18 cellular contexts compared by ENCODE assay signal in genomic region chr6:43954311-43955131, GRCh38.
A peak's percentile ranks its signal among the peaks of the same experiment; 100 is the strongest.
DNase-seq lines count a peak whose midpoint lies in the region; ATAC-seq and TF ChIP-seq lines count a peak whose summit lies in the region.
"Had no signal": no experiment of that assay in that cellular context is flagged by ENCODE, and none has a peak within 500 bp of the region (broad histone marks: within the 10 kb centered on the region; RNA-seq: fewer than 3 reads in every experiment).

No MANE protein-coding gene starts in this region.

- H3K36me3 ChIP-seq in left ventricle myocardium inferior: no peaks in the 10 kb centered on the region
- H3K36me3 ChIP-seq: BLaER1 treated with 17β-estradiol and CSF1 and Interleukin-3, amounts not matched to agents 10 nM and 100 nM; prostate gland had no signal

- H3K9me3 ChIP-seq in left ventricle myocardium inferior (replicated peaks): peaks cover 17% of the 10 kb centered on the region
- H3K9me3 ChIP-seq: prostate gland had no signal

- no peak overlapping the region for H3K4me3 ChIP-seq in left ventricle myocardium inferior
- H3K4me3 ChIP-seq: BLaER1 treated with 17β-estradiol and CSF1 and Interleukin-3, amounts not matched to agents 10 nM and 100 nM; prostate gland had no signal

- no peaks in the 10 kb centered on the region for H3K36me3 Mint-ChIP-seq in activated naive CD8-positive, alpha-beta T cell treated with anti-CD3 and anti-CD28 coated beads, Interleukin-2, amount 50 U/mL, for 24 hours (ENCODE audit: low read depth)
- no peaks in the 10 kb centered on the region for H3K36me3 Mint-ChIP-seq in activated naive CD8-positive, alpha-beta T cell treated with anti-CD3 and anti-CD28 coated beads for 36 hours

- no peak overlapping the region for H3K27ac Mint-ChIP-seq in activated naive CD8-positive, alpha-beta T cell treated with anti-CD3 and anti-CD28 coated beads, Interleukin-2, amount 50 U/mL, for 24 hours
- H3K27ac Mint-ChIP-seq in activated naive CD8-positive, alpha-beta T cell treated with anti-CD3 and anti-CD28 coated beads for 36 hours: no peak overlapping the region
- H3K27ac Mint-ChIP-seq: activated CD4-positive, alpha-beta T cell treated with anti-CD3 and anti-CD28 coated beads, Interleukin-2, amount 10 ng/mL, durations not matched to agents 7 days and 5 days; T-cell had no signal

- H3K9me3 Mint-ChIP-seq in activated naive CD8-positive, alpha-beta T cell treated with anti-CD3 and anti-CD28 coated beads, Interleukin-2, amount 50 U/mL, for 24 hours: peaks cover 8% of the 10 kb centered on the region
- H3K9me3 Mint-ChIP-seq in activated naive CD8-positive, alpha-beta T cell treated with anti-CD3 and anti-CD28 coated beads for 36 hours: peaks cover 5% of the 10 kb centered on the region

- peak; percentile 5 for ATAC-seq in activated naive CD8-positive, alpha-beta T cell treated with anti-CD3 and anti-CD28 coated beads, Interleukin-2, amount 50 U/mL, for 24 hours
- no peak for ATAC-seq in HG02571 (IDR thresholded peaks at IDR 0.05; ENCODE audit: unreplicated experiment)
- ATAC-seq: esophagus mucosa, T-cell had no signal

- no peak for DNase-seq in activated naive CD8-positive, alpha-beta T cell treated with anti-CD3 and anti-CD28 coated beads, Interleukin-2, amount 50 U/mL, for 24 hours
- DNase-seq in activated naive CD8-positive, alpha-beta T cell treated with anti-CD3 and anti-CD28 coated beads for 36 hours: no peak
- peak; percentile 80 for DNase-seq in left ventricle myocardium inferior
- peak; percentile 52 for DNase-seq in myocyte (ENCODE audit: low read depth)
- no peak for DNase-seq in caudate nucleus (lab: John Stamatoyannopoulos, UW)
- no peak for DNase-seq in NCI-H1417 (lab: John Stamatoyannopoulos, UW)
- no peak for DNase-seq in NCI-H2107 (lab: John Stamatoyannopoulos, UW)
- DNase-seq: activated CD4-positive, alpha-beta T cell treated with anti-CD3 and anti-CD28 coated beads, Interleukin-2, amount 10 ng/mL, durations not matched to agents 7 days and 5 days; activated T-cell treated with anti-CD3 and anti-CD28 coated beads for 4 hours; effector CD8-positive, alpha-beta T cell; NCI-H1694; NCI-H69; T-cell had no signal

- peaks cover 18% of the 10 kb centered on the region for H3K4me1 ChIP-seq in left ventricle myocardium inferior
- H3K4me1 ChIP-seq: prostate gland had no signal

- no peaks in the 10 kb centered on the region for H3K27me3 ChIP-seq in left ventricle myocardium inferior (ENCODE audit: low read depth)
- H3K27me3 ChIP-seq: BLaER1 treated with 17β-estradiol and CSF1 and Interleukin-3, amounts not matched to agents 10 nM and 100 nM had no signal

- intact Hi-C loops in left ventricle myocardium inferior (cut with micrococcal nuclease): loop anchor here (10.0 kb wide), 1 partner anchor 120 kb away; no protein-coding TSS in a partner anchor

- H3K4me1 Mint-ChIP-seq in activated naive CD8-positive, alpha-beta T cell treated with anti-CD3 and anti-CD28 coated beads, Interleukin-2, amount 50 U/mL, for 24 hours: no peaks in the 10 kb centered on the region
- no peaks in the 10 kb centered on the region for H3K4me1 Mint-ChIP-seq in activated naive CD8-positive, alpha-beta T cell treated with anti-CD3 and anti-CD28 coated beads for 36 hours
- H3K4me1 Mint-ChIP-seq: activated CD4-positive, alpha-beta T cell treated with anti-CD3 and anti-CD28 coated beads, Interleukin-2, amount 10 ng/mL, durations not matched to agents 7 days and 5 days; T-cell had no signal

- peaks cover 22% of the 10 kb centered on the region for H3K27me3 Mint-ChIP-seq in activated naive CD8-positive, alpha-beta T cell treated with anti-CD3 and anti-CD28 coated beads, Interleukin-2, amount 50 U/mL, for 24 hours
- peaks cover 27% of the 10 kb centered on the region for H3K27me3 Mint-ChIP-seq in activated naive CD8-positive, alpha-beta T cell treated with anti-CD3 and anti-CD28 coated beads for 36 hours

- no peak overlapping the region for H3K4me3 Mint-ChIP-seq in activated naive CD8-positive, alpha-beta T cell treated with anti-CD3 and anti-CD28 coated beads, Interleukin-2, amount 50 U/mL, for 24 hours
- no peak overlapping the region for H3K4me3 Mint-ChIP-seq in activated naive CD8-positive, alpha-beta T cell treated with anti-CD3 and anti-CD28 coated beads for 36 hours
- H3K4me3 Mint-ChIP-seq: activated CD4-positive, alpha-beta T cell treated with anti-CD3 and anti-CD28 coated beads, Interleukin-2, amount 10 ng/mL, durations not matched to agents 7 days and 5 days; neural crest cell; T-cell had no signal

- no peak for TF ChIP-seq CTCF in left ventricle myocardium inferior (IDR thresholded peaks at IDR 0.05; ENCODE audit: borderline replicate concordance)

- peak overlapping the region; percentile 92 for H3K27ac ChIP-seq in left ventricle myocardium inferior (replicated peaks)
- H3K27ac ChIP-seq in caudate nucleus (ENCODE audit: low read depth, low read length): no peak overlapping the region
- H3K27ac ChIP-seq: BLaER1 treated with 17β-estradiol and CSF1 and Interleukin-3, amounts not matched to agents 10 nM and 100 nM; prostate gland had no signal

Comparison
In these comparisons a context has a peak if more than half of its experiments do, and no peak if none do; other contexts are left out.
1. DNase-seq: peak in left ventricle myocardium inferior (single experiment) and myocyte (single experiment); none in activated naive CD8-positive, alpha-beta T cell treated with anti-CD3 and anti-CD28 coated beads, Interleukin-2, amount 50 U/mL, for 24 hours (single experiment), activated naive CD8-positive, alpha-beta T cell treated with anti-CD3 and anti-CD28 coated beads for 36 hours (single experiment), caudate nucleus (0 of 61), NCI-H1417 (0 of 3) and NCI-H2107 (single experiment).